17 cellular contexts compared by ENCODE assay signal in genomic region chr2:216560695-216561370, GRCh38.
DNase-seq lines count a peak whose midpoint lies in the region; ATAC-seq and TF ChIP-seq lines count a peak whose summit lies in the region.
"Had no signal": no experiment of that assay in that cellular context is flagged by ENCODE, and none has a peak within 500 bp of the region (broad histone marks: within the 10 kb centered on the region; RNA-seq: fewer than 3 reads in every experiment).

No MANE protein-coding gene starts in this region.

- WGBS in IMR-90 (ENCODE audit: extremely low coverage in 2 of 2, insufficient read length in 1 of 2), 2 experiments: no CpG with 5 or more reads among the region's 6 CpGs
- 43 to 64% (median 45%) methylated on average over 6 of the region's 6 CpGs for WGBS in stomach, 5 donors

- H3K18ac ChIP-seq in IMR-90 (ENCODE audit: low read depth, low read length): peak overlapping the region; percentile 95

- H2AK9ac ChIP-seq in IMR-90 (replicated peaks; ENCODE audit: low read depth, low read length, poor library complexity): peak overlapping the region; percentile 71

- no TSS peak for BruUV-seq in IMR-90 (replicated peaks; lab: Mats Ljungman, UMichigan)

- peak overlapping the region; percentile 84 for H3K27ac Mint-ChIP-seq in chondrocyte (ENCODE audit: unreplicated experiment)
- H3K27ac Mint-ChIP-seq: activated CD8-positive, alpha-beta T cell treated with anti-CD3 and anti-CD28 coated beads, Interleukin-2, amount 10 ng/mL, durations not matched to agents 7 days and 5 days had no signal

- H3K4me3 ChIP-seq in IMR-90 (ENCODE audit: insufficient read depth, low read depth, low read length) (no peak overlapping the region), muscle layer of colon (ENCODE audit: low read depth in 1 of 2, low read length in 2 of 2) (no peak overlapping the region), stomach (no peak overlapping the region)
- H3K4me3 ChIP-seq: hepatocyte had no signal

- H4K5ac ChIP-seq in IMR-90 (ENCODE audit: low read depth, low read length): peak overlapping the region; percentile 92

- dilution Hi-C loops in IMR-90 (cut with HindIII; ENCODE audit: low sequenced_read_pairs, unreplicated experiment): no loop called here

- POLR2A ChIA-PET in IMR-90 (lab: Charles Lee; ENCODE audit: unreplicated experiment): no interaction called here

- peak overlapping the region; percentile 70; the same call in 2 of the 3 replicates for H2BK15ac ChIP-seq in IMR-90 (ENCODE audit: low read depth, low read length)

- 0 out of 2 replicates have a peak overlapping the region, but pooled peaks have one; percentile 2 for H3K23ac ChIP-seq in IMR-90 (ENCODE audit: low read depth, low read length)

- TF ChIP-seq POLR2A in IMR-90 (IDR thresholded peaks at IDR 0.05; ENCODE audit: low read depth, low read length) (no peak), stomach (IDR thresholded peaks at IDR 0.05) (no peak)

- H4K8ac ChIP-seq in IMR-90 (ENCODE audit: low read depth in 2 of 2, low read length in 2 of 2): peak overlapping the region in 1 of 2 experiments; percentile 72; a peak in 2 of 4 replicates

- no peak overlapping the region for H3K4me3 Mint-ChIP-seq in chondrocyte (ENCODE audit: unreplicated experiment)
- H3K4me3 Mint-ChIP-seq: activated CD8-positive, alpha-beta T cell treated with anti-CD3 and anti-CD28 coated beads, Interleukin-2, amount 10 ng/mL, durations not matched to agents 7 days and 5 days; CD14-positive monocyte had no signal

- no peaks in the 10 kb centered on the region for H3K27me3 ChIP-seq in IMR-90 (ENCODE audit: control insufficient read depth, insufficient read depth, low read length)
- no peaks in the 10 kb centered on the region for H3K27me3 ChIP-seq in muscle layer of colon (ENCODE audit: control insufficient read depth in 1 of 2, insufficient read depth in 2 of 2, low read length in 2 of 2)
- no peaks in the 10 kb centered on the region for H3K27me3 ChIP-seq in stomach
- H3K27me3 ChIP-seq: hepatocyte had no signal

- H2BK120ac ChIP-seq in IMR-90 (ENCODE audit: low read depth, low read length): peak overlapping the region; percentile 73

- peaks cover 97% of the 10 kb centered on the region for H3K4me1 Mint-ChIP-seq in chondrocyte (ENCODE audit: low read depth)
- H3K4me1 Mint-ChIP-seq: CD14-positive monocyte had no signal

- no peaks in the 10 kb centered on the region for H4K20me1 ChIP-seq in IMR-90 (ENCODE audit: insufficient read depth, low read length)

- H3K4me1 ChIP-seq in IMR-90 (ENCODE audit: control insufficient read depth, insufficient read depth, low read length) (peaks cover 13% of the 10 kb centered on the region), muscle layer of colon (ENCODE audit: insufficient read depth, low read length) (peaks cover 13% of the 10 kb centered on the region), stomach (peaks cover 0 to 26% (median 6%) of the 10 kb centered on the region in 4 donors)

- TF ChIP-seq RAD21 in IMR-90 (IDR thresholded peaks at IDR 0.05; ENCODE audit: low read length): no peak

- no peaks in the 10 kb centered on the region for H3K36me3 Mint-ChIP-seq in chondrocyte (ENCODE audit: low read depth)
- H3K36me3 Mint-ChIP-seq: CD14-positive monocyte had no signal

- H3K9me1 ChIP-seq in IMR-90 (ENCODE audit: insufficient read depth, low read length): peaks cover 3% of the 10 kb centered on the region; the same call in 1 of the 2 replicates

- H2BK20ac ChIP-seq in IMR-90 (ENCODE audit: low read depth, low read length): peak overlapping the region; percentile 57

- H3K9ac ChIP-seq in IMR-90 (ENCODE audit: low read depth, low read length) (no peak overlapping the region), muscle layer of colon (ENCODE audit: low read length) (no peak overlapping the region)

- peak overlapping the region; percentile 79 for H2AFZ ChIP-seq in IMR-90 (replicated peaks; ENCODE audit: low read length, poor library complexity)
- H2AFZ ChIP-seq: hepatocyte had no signal

- TF ChIP-seq EP300 in stomach (IDR thresholded peaks at IDR 0.05): no peak

- TF ChIP-seq CTCF in IMR-90 (conservative IDR thresholded peaks at IDR 0.05; ENCODE audit: low read depth, low read length) (no peak), chondrocyte (IDR thresholded peaks at IDR 0.05) (no peak), stomach (IDR thresholded peaks at IDR 0.05) (no peak)

- in situ Hi-C loops in IMR-90 (cut with MboI; ENCODE audit: low sequenced_read_pairs): no loop called here

- H3K4me2 ChIP-seq in IMR-90 (ENCODE audit: low read depth, low read length): peak overlapping the region; percentile 68
- H3K4me2 ChIP-seq: hepatocyte had no signal

- H3K14ac ChIP-seq in IMR-90 (replicated peaks; ENCODE audit: low read depth, low read length): peak overlapping the region; percentile 65

- peak overlapping the region; percentile 75 for H4K91ac ChIP-seq in IMR-90 (ENCODE audit: insufficient read depth, low read depth, low read length)

- CTCF ChIA-PET in IMR-90 (lab: Yijun Ruan, JAX): no interaction called here

- H3K27me3 Mint-ChIP-seq in chondrocyte (ENCODE audit: low read depth): no peaks in the 10 kb centered on the region

- DNase-seq in IMR-90 (peak; percentile 89), chondrocyte (ENCODE audit: low spot score) (no peak), stomach (no peak), GM19238 (ENCODE audit: insufficient read length, low spot score) (no peak), H4 (ENCODE audit: low spot score) (no peak), amygdala (lab: John Stamatoyannopoulos, UW) (no peak), GF-D8 (lab: John Stamatoyannopoulos, UW) (no peak)
- DNase-seq: activated CD8-positive, alpha-beta T cell treated with anti-CD3 and anti-CD28 coated beads, Interleukin-2, amount 10 ng/mL, durations not matched to agents 7 days and 5 days; MV-4-11; NCI-H446; stimulated activated CD4-positive, alpha-beta T cell treated with anti-CD3 and anti-CD28 coated beads, Interleukin-4, amount 100 ng/mL, for 24 hours; stimulated activated naive CD4-positive, alpha-beta T cell treated with Interleukin-2 at 50 U/mL for 16 hours; T-helper 9 cell had no signal

- H3K9me3 Mint-ChIP-seq in chondrocyte (ENCODE audit: low read depth): no peaks in the 10 kb centered on the region

- H2BK5ac ChIP-seq in IMR-90 (ENCODE audit: low read depth, low read length, poor library complexity, severe bottlenecking): peak overlapping the region; percentile 70

- peak; percentile 88 for ATAC-seq in IMR-90 (ENCODE audit: low read depth)
- ATAC-seq: activated CD8-positive, alpha-beta T cell treated with anti-CD3 and anti-CD28 coated beads, Interleukin-2, amount 10 ng/mL, durations not matched to agents 7 days and 5 days; Panc1 had no signal

- peak overlapping the region; percentile 37; the same call in 1 of the 2 replicates for H3K56ac ChIP-seq in IMR-90 (ENCODE audit: extremely low read depth, insufficient read depth, low read length)

- peak overlapping the region; percentile 60 for H2AK5ac ChIP-seq in IMR-90 (ENCODE audit: low read depth, low read length)

- peak overlapping the region; percentile 77; the same call in 1 of the 2 replicates for H3K27ac ChIP-seq in IMR-90 (ENCODE audit: insufficient read depth, low read length)
- peak overlapping the region; percentile 72 for H3K27ac ChIP-seq in muscle layer of colon (ENCODE audit: low read depth, low read length)
- peak overlapping the region in 4 of 5 donors; percentile 39 to 74 (median 58) for H3K27ac ChIP-seq in stomach
- H3K27ac ChIP-seq: hepatocyte had no signal

- H3K79me1 ChIP-seq in IMR-90 (ENCODE audit: low read depth in 1 of 2, low read length in 2 of 2): no peaks in the 10 kb centered on the region

- no peaks in the 10 kb centered on the region; the same call in none of the 2 replicates for H3K9me3 ChIP-seq in IMR-90 (ENCODE audit: control insufficient read depth, insufficient read depth, low read length)
- H3K9me3 ChIP-seq in muscle layer of colon (ENCODE audit: low read length): no peaks in the 10 kb centered on the region
- H3K9me3 ChIP-seq in stomach: no peaks in the 10 kb centered on the region

- no peaks in the 10 kb centered on the region for H3K36me3 ChIP-seq in IMR-90 (ENCODE audit: control insufficient read depth, insufficient read depth, low read length)
- no peaks in the 10 kb centered on the region for H3K36me3 ChIP-seq in muscle layer of colon (ENCODE audit: insufficient read depth, low read length)
- no peaks in the 10 kb centered on the region for H3K36me3 ChIP-seq in stomach

- intact Hi-C loops in IMR-90 (cut with micrococcal nuclease) (no loop called here), stomach (cut with DNase I; ENCODE audit: low total_unique reads) (no loop called here)

- H3K4ac ChIP-seq in IMR-90 (ENCODE audit: low read depth, low read length): peak overlapping the region; percentile 75

TF ChIP-seq in IMR-90, 13 proteins besides CTCF, POLR2A, EP300 and RAD21:
- TF ChIP-seq CEBPB (IDR thresholded peaks at IDR 0.05; ENCODE audit: low read depth, low read length): no peak
- TF ChIP-seq USF2 (IDR thresholded peaks at IDR 0.05; ENCODE audit: low read depth, low read length): no peak
- no peak for TF ChIP-seq RCOR1 (IDR thresholded peaks at IDR 0.05; ENCODE audit: insufficient replicate concordance, low read length)
- no peak for TF ChIP-seq RFX5 (IDR thresholded peaks at IDR 0.05; ENCODE audit: low read depth, low read length)
- TF ChIP-seq ELK1 (IDR thresholded peaks at IDR 0.05; ENCODE audit: borderline replicate concordance, low read depth, low read length): no peak
- peak; percentile 13; the same call in 1 of the 2 replicates for TF ChIP-seq MAZ (IDR thresholded peaks at IDR 0.05; ENCODE audit: borderline replicate concordance, low read depth, low read length)
- TF ChIP-seq MAFK (IDR thresholded peaks at IDR 0.05; ENCODE audit: low read depth, low read length): no peak
